In genomic region chr5:79301046-79301712, GRCh38 we compare ENCODE assay signal across 20 cellular contexts.
DNase-seq lines count a peak whose midpoint lies in the region; FAIRE-seq and TF ChIP-seq lines count a peak whose summit lies in the region.
"Had no signal": no experiment of that assay in that cellular context is flagged by ENCODE, and none has a peak within 500 bp of the region (broad histone marks: within the 10 kb centered on the region; RNA-seq: fewer than 3 reads in every experiment).

No MANE protein-coding gene starts in this region.

- peak; percentile 47 for DNase-seq in EL
- peak; percentile 20 for DNase-seq in HT1080 (ENCODE audit: low read depth)
- DNase-seq in bronchial epithelial cell (ENCODE audit: low read depth), result peak; percentile 32
- DNase-seq in kidney tubule cell (ENCODE audit: low spot score), result peak; percentile 71
- no peak for DNase-seq in caudate nucleus (lab: John Stamatoyannopoulos, UW)
- no peak for DNase-seq in SIG-M5 treated with dmso at 0.1 percent for 504 hours (lab: John Stamatoyannopoulos, UW; ENCODE audit: unreplicated experiment)
- no peak for DNase-seq in NCI-H526 treated with DMSO at 0.1 percent for 48 hours (lab: John Stamatoyannopoulos, UW)
- no peak for DNase-seq in activated CD4-positive, CD25-positive, alpha-beta regulatory T cell treated with anti-CD3 and anti-CD28 coated beads, Interleukin-2, amount 50 U/mL, for 72 hours
- DNase-seq: activated gamma-delta T cell, GF-D8, H7, left lung, natural killer cell, NCI-H1694, pancreas, substantia nigra, WERI-Rb-1 had no signal

- FAIRE-seq in bronchial epithelial cell (lab: Jason Lieb, UNC), result no peak
- FAIRE-seq: GM12891, GM19239, pancreas had no signal

- TF ChIP-seq CTCF in bronchial epithelial cell (IDR thresholded peaks at IDR 0.05; ENCODE audit: insufficient read depth, low read length, severe bottlenecking), result no peak

- no peak overlapping the region for H3K4me3 ChIP-seq in bronchial epithelial cell (ENCODE audit: low read depth, low read length)
- H3K4me3 ChIP-seq: BLaER1 treated with 17β-estradiol and CSF1 and Interleukin-3, amounts not matched to agents 10 nM and 100 nM; left lung; pancreas had no signal

- no peak overlapping the region for H3K27ac ChIP-seq in caudate nucleus (ENCODE audit: low read depth, low read length)
- H3K27ac ChIP-seq: BLaER1 treated with 17β-estradiol and CSF1 and Interleukin-3, amounts not matched to agents 10 nM and 100 nM; left lung; pancreas; WERI-Rb-1 had no signal

- no peaks in the 10 kb centered on the region for H3K27me3 ChIP-seq in bronchial epithelial cell (ENCODE audit: control insufficient read depth, insufficient read depth, low read length)
- H3K27me3 ChIP-seq: BLaER1 treated with 17β-estradiol and CSF1 and Interleukin-3, amounts not matched to agents 10 nM and 100 nM; left lung; pancreas had no signal

- no peaks in the 10 kb centered on the region for H3K36me3 ChIP-seq in bronchial epithelial cell (ENCODE audit: control insufficient read depth, insufficient read depth, low read length)

Comparison
In these comparisons a context has a peak if more than half of its experiments do, and no peak if none do; other contexts are left out.
1. DNase-seq: peak in EL (single experiment), HT1080 (single experiment), bronchial epithelial cell (single experiment) and kidney tubule cell (single experiment); none in caudate nucleus (0 of 61), SIG-M5 treated with dmso at 0.1 percent for 504 hours (single experiment), NCI-H526 treated with DMSO at 0.1 percent for 48 hours (single experiment) and activated CD4-positive, CD25-positive, alpha-beta regulatory T cell treated with anti-CD3 and anti-CD28 coated beads, Interleukin-2, amount 50 U/mL, for 72 hours (single experiment).